Comparison of ENCODE assay signal across 8 cellular contexts in the genomic region with DNA sequence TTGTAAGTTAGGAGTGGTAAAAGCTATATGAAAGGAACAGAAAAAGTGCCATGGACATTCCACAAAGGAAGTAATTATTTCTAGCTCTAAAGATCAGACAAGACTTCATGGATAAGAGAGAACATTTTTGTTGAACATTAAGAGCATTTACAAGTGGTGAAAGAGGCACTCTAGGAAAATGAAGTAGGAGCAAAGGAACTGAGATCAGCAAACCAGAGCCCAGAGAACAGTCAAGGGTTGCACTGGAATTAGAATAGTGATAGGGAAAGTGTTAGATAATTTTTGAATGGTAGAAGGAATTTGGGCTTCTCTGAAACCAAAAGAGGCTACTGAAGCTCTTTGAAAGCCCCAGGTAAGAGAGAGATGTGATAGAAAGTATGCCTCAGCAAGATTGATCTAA.
"Had no signal": no experiment of that assay in that cellular context is flagged by ENCODE, and none has a peak within 500 bp of the region (broad histone marks: within the 10 kb centered on the region; RNA-seq: fewer than 3 reads in every experiment).

No MANE protein-coding gene starts in this region.

- ATAC-seq: HCT116, HepG2 had no signal

- H3K9me3 ChIP-seq: HAP-1 had no signal

- DNase-seq: GM23248, GOT3, H7, HFFc6 had no signal

- H3K4me3 ChIP-seq: GM23248, HAP-1 had no signal

- H3K36me3 ChIP-seq: HAP-1 had no signal

- H3K4me1 ChIP-seq: HAP-1 had no signal

- H3K27ac ChIP-seq: GM23248, HL-60 had no signal
